In genomic region chr3:58329922-58330413, GRCh38 we compare ENCODE assay signal across 2 cellular contexts.
TF ChIP-seq lines count a peak whose summit lies in the region.

No MANE protein-coding gene starts in this region.

TF ChIP-seq in HepG2, 621 proteins besides CTCF, POLR2A, EP300 and RAD21:
- TF ChIP-seq ATF2 (CRISPR knock-in tag; IDR thresholded peaks at IDR 0.05), result no peak
- peak; percentile 7; the same call in 1 of the 2 replicates for TF ChIP-seq CEBPB (IDR thresholded peaks at IDR 0.05; ENCODE audit: borderline replicate concordance, low read depth, low read length)
- TF ChIP-seq HOXA3 (CRISPR knock-in tag; IDR thresholded peaks at IDR 0.05), result no peak
- no peak for TF ChIP-seq CEBPZ (IDR thresholded peaks at IDR 0.05; ENCODE audit: low read length)
- peak; percentile 92 for TF ChIP-seq ZNF770 (CRISPR knock-in tag; IDR thresholded peaks at IDR 0.05)
TF ChIP-seq in HepG2: peak in this region for 2.

TF ChIP-seq in K562, 482 proteins besides CTCF, POLR2A, EP300 and RAD21:
- TF ChIP-seq PHF20 (IDR thresholded peaks at IDR 0.05; ENCODE audit: partially characterized antibody) (no peak), ZFX (CRISPR knock-in tag; IDR thresholded peaks at IDR 0.05) (no peak), ZNF253 (CRISPR knock-in tag; conservative IDR thresholded peaks at IDR 0.05) (no peak), USF2 (CRISPR knock-in tag; IDR thresholded peaks at IDR 0.05) (no peak), TFE3 (CRISPR knock-in tag; IDR thresholded peaks at IDR 0.05) (peak; percentile 72), ZNF407 (IDR thresholded peaks at IDR 0.05; ENCODE audit: low read depth) (no peak), CEBPB (tag; IDR thresholded peaks at IDR 0.05) (0 out of 2 replicates have a peak, but pooled peaks have one; percentile 14), ZNF121 (CRISPR knock-in tag; conservative IDR thresholded peaks at IDR 0.05) (no peak), CEBPG (CRISPR knock-in tag; IDR thresholded peaks at IDR 0.05) (no peak), CEBPG (tag; conservative IDR thresholded peaks at IDR 0.05 in 1 of 2, IDR thresholded peaks at IDR 0.05 in 1 of 2) (0 out of 4 replicates have a peak, but pooled peaks have one; percentile 10 to 19), ATF3 (IDR thresholded peaks at IDR 0.05) (peak; percentile 66; the same call in 1 of the 2 replicates), ATF3 (CRISPR knock-in tag; conservative IDR thresholded peaks at IDR 0.05) (no peak), PTBP1 (IDR thresholded peaks at IDR 0.05; ENCODE audit: low read depth, low read length) (no peak), POLR2AphosphoS2 (IDR thresholded peaks at IDR 0.05; ENCODE audit: low read length) (no peak), BCOR (IDR thresholded peaks at IDR 0.05) (peak; percentile 58), PPARD (CRISPR knock-in tag; IDR thresholded peaks at IDR 0.05) (no peak), ZBTB26 (CRISPR knock-in tag; IDR thresholded peaks at IDR 0.05) (no peak), TOE1 (IDR thresholded peaks at IDR 0.05; ENCODE audit: borderline replicate concordance) (peak; percentile 60; the same call in 1 of the 2 replicates), TOE1 (CRISPR knock-in tag; IDR thresholded peaks at IDR 0.05; ENCODE audit: borderline replicate concordance, low read depth) (no peak)
